In the genomic region with DNA sequence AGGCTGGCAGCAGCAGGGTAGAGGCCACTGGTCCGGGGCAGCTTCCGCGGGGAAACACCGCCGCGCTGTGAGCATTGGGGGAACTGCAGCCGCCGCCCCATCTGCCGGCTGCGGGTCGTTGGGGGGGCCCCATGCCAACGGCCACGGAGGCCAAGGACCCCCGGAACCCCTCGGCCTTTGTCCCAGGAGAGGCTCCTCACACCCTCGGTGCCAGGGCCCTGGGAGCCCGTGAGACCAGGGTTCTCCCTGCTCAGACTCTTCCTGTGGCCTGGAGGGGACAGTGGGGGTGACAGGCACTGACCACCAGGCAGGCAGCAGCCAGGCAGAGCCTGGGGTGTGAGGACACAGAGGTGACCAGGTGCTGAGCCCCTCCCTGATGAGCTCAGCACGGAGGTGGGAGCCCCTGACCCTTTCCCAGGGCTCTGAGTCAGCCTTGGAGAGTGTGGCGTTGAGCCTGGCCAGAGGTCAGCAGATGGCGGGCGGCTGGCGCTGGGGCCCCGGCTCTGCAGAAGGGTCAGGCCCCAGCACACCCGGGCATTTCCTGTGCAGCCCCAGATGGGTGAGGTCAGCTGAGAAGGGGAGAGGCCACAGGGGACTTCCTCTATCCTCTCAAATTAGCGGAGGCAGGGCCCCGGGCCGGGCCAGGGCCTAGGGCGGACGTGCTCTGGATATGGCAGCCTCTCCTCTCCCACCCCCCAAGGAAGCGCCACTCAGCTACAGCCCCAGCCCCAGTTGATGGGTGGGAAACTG, we compare ENCODE assay signal across 8 cellular contexts. TPM values are rescaled to one million over a fixed set of nuclear protein-coding genes. Genes with fewer than 3 reads are reported as not detected.
A peak's percentile ranks its signal among the peaks of the same experiment; 100 is the strongest.
DNase-seq lines count a peak whose midpoint lies in the region; ATAC-seq, FAIRE-seq and TF ChIP-seq lines count a peak whose summit lies in the region.

No MANE protein-coding gene starts in this region.

- no peak overlapping the region for H3K27ac Mint-ChIP-seq in activated CD4-positive, alpha-beta memory T cell treated with anti-CD3 and anti-CD28 coated beads, Interleukin-2, amount 10 ng/mL, durations not matched to agents 7 days and 5 days
- no peak overlapping the region for H3K27ac Mint-ChIP-seq in effector memory CD8-positive, alpha-beta T cell

- POLR2A ChIA-PET in activated CD4-positive, alpha-beta memory T cell treated with anti-CD3 and anti-CD28 coated beads, Interleukin-2, amount 10 ng/mL, durations not matched to agents 7 days and 5 days (lab: Charles Lee): interaction anchor here (1.5 kb wide), 1 partner anchor 161 kb away, joined by 3 read pairs; no protein-coding TSS in a partner anchor

- H3K4me1 ChIP-seq in mucosa of stomach (ENCODE audit: control insufficient read depth, insufficient read depth, low read length) (peaks cover 32% of the 10 kb centered on the region), small intestine (ENCODE audit: control insufficient read depth in 2 of 2, insufficient read depth in 1 of 2, low read depth in 1 of 2, low read length in 1 of 2) (no peaks in the 10 kb centered on the region)

- H3K27me3 ChIP-seq in MG63 (no peaks in the 10 kb centered on the region), mucosa of stomach (ENCODE audit: control insufficient read depth, insufficient read depth, low read length) (peaks cover 41% of the 10 kb centered on the region), small intestine (ENCODE audit: control insufficient read depth in 2 of 2, insufficient read depth in 2 of 2, low read length in 2 of 2) (peaks cover 4 to 10% of the 10 kb centered on the region in 2 donors)

- ATAC-seq in effector memory CD8-positive, alpha-beta T cell (replicated peaks): peak; percentile 98

- peaks cover 2% of the 10 kb centered on the region for H3K4me1 Mint-ChIP-seq in activated CD4-positive, alpha-beta memory T cell treated with anti-CD3 and anti-CD28 coated beads, Interleukin-2, amount 10 ng/mL, durations not matched to agents 7 days and 5 days
- peaks cover 0 to 1% of the 10 kb centered on the region in 2 donors for H3K4me1 Mint-ChIP-seq in effector memory CD8-positive, alpha-beta T cell (ENCODE audit: low read depth in 2 of 2)

- peak overlapping the region in 1 of 2 donors; percentile 73 for H3K27ac ChIP-seq in small intestine (ENCODE audit: low read depth in 1 of 2, low read length in 1 of 2)

- H3K4me3 ChIP-seq in MG63 (no peak overlapping the region; the same call in 1 of the 2 replicates), mucosa of stomach (ENCODE audit: low read length) (no peak overlapping the region), small intestine (ENCODE audit: low read depth in 1 of 2, low read length in 2 of 2) (no peak overlapping the region)

- H3K9ac ChIP-seq in mucosa of stomach (ENCODE audit: low read length): peak overlapping the region; percentile 15

- FAIRE-seq in small intestine (lab: Jason Lieb, UNC): no peak

- TF ChIP-seq CTCF in GM12872 (IDR thresholded peaks at IDR 0.05; ENCODE audit: insufficient read depth, low read depth, low read length): peak; percentile 91

- no peaks in the 10 kb centered on the region for H3K9me3 Mint-ChIP-seq in activated CD4-positive, alpha-beta memory T cell treated with anti-CD3 and anti-CD28 coated beads, Interleukin-2, amount 10 ng/mL, durations not matched to agents 7 days and 5 days
- H3K9me3 Mint-ChIP-seq in effector memory CD8-positive, alpha-beta T cell: no peaks in the 10 kb centered on the region

- 6 to 15% (median 11%) methylated on average over 22 to 30 of the region's 30 CpGs for WGBS in small intestine, 3 donors

- H3K9me3 ChIP-seq in MG63 (no peaks in the 10 kb centered on the region), mucosa of stomach (ENCODE audit: control insufficient read depth, low read length) (no peaks in the 10 kb centered on the region), small intestine (ENCODE audit: control insufficient read depth, low read depth) (no peaks in the 10 kb centered on the region)

- CTCF ChIA-PET in activated CD4-positive, alpha-beta memory T cell treated with anti-CD3 and anti-CD28 coated beads, Interleukin-2, amount 10 ng/mL, durations not matched to agents 7 days and 5 days (lab: Charles Lee): interaction anchor here (1.5 to 1.7 kb wide), 2 partner anchors 18 to 282 kb away, joined by 4 read pairs; a partner anchor contains a TSS

- H3K36me3 Mint-ChIP-seq in activated CD4-positive, alpha-beta memory T cell treated with anti-CD3 and anti-CD28 coated beads, Interleukin-2, amount 10 ng/mL, durations not matched to agents 7 days and 5 days (ENCODE audit: low read depth): no peaks in the 10 kb centered on the region
- H3K36me3 Mint-ChIP-seq in effector memory CD8-positive, alpha-beta T cell (ENCODE audit: insufficient read depth): peaks cover 7% of the 10 kb centered on the region

- peaks cover 31% of the 10 kb centered on the region for H3K27me3 Mint-ChIP-seq in activated CD4-positive, alpha-beta memory T cell treated with anti-CD3 and anti-CD28 coated beads, Interleukin-2, amount 10 ng/mL, durations not matched to agents 7 days and 5 days
- peaks cover 26 to 76% of the 10 kb centered on the region in 2 donors for H3K27me3 Mint-ChIP-seq in effector memory CD8-positive, alpha-beta T cell

- H3K4me3 Mint-ChIP-seq in activated CD4-positive, alpha-beta memory T cell treated with anti-CD3 and anti-CD28 coated beads, Interleukin-2, amount 10 ng/mL, durations not matched to agents 7 days and 5 days: no peak overlapping the region
- H3K4me3 Mint-ChIP-seq in effector memory CD8-positive, alpha-beta T cell: no peak overlapping the region

- H3K36me3 ChIP-seq in MG63: no peaks in the 10 kb centered on the region
- H3K36me3 ChIP-seq in mucosa of stomach (ENCODE audit: control insufficient read depth, insufficient read depth, low read length): no peaks in the 10 kb centered on the region
- H3K36me3 ChIP-seq in small intestine (ENCODE audit: control insufficient read depth in 2 of 2, insufficient read depth in 2 of 2, low read length in 2 of 2): no peaks in the 10 kb centered on the region

- DNase-seq in MG63: peak; percentile 68
- peak; percentile 79 for DNase-seq in activated CD4-positive, alpha-beta memory T cell treated with anti-CD3 and anti-CD28 coated beads, Interleukin-2, amount 10 ng/mL, durations not matched to agents 7 days and 5 days
- DNase-seq in effector memory CD8-positive, alpha-beta T cell: peak; percentile 64 to 71 (median 68)
- DNase-seq in stimulated activated CD8-positive, alpha-beta memory T cell treated with anti-CD3 and anti-CD28 coated beads, Interleukin-7, amount 100 ng/mL, for 24 hours (ENCODE audit: low read depth): peak; percentile 53
- no peak for DNase-seq in small intestine
- no peak for DNase-seq in OCI-M2 (lab: John Stamatoyannopoulos, UW; ENCODE audit: unreplicated experiment)

RNA-seq across cellular contexts. Expression of a gene that starts 17.9 kb away (rescaled TPM):
- 24.5 and 25.9 TPM in 2 replicates for total RNA-seq in MG63 (2014; rRNA removed; shearing (Covaris generic); ENCODE audit: low replicate concordance)
- under 1 TPM; 0.28 to 0.30 TPM for total RNA-seq in activated CD4-positive, alpha-beta memory T cell treated with anti-CD3 and anti-CD28 coated beads, Interleukin-2, amount 10 ng/mL, durations not matched to agents 7 days and 5 days
- 100 to 1,000 TPM in 1 of 3 donors, 10 to 100 TPM in 2; 15.4 to 114 (median 16.8) TPM for polyA plus RNA-seq in small intestine

RNA-seq across cellular contexts. Expression of a gene that starts 42.5 kb away (rescaled TPM):
- 58.8 and 116 TPM in 2 replicates for total RNA-seq in MG63 (2014; rRNA removed; shearing (Covaris generic); ENCODE audit: low replicate concordance)
- 10 to 100 TPM; 17.2 to 18.8 TPM for total RNA-seq in activated CD4-positive, alpha-beta memory T cell treated with anti-CD3 and anti-CD28 coated beads, Interleukin-2, amount 10 ng/mL, durations not matched to agents 7 days and 5 days
- polyA plus RNA-seq in small intestine: 100 to 1,000 TPM; 257 to 653 (median 468) TPM

Comparison
In these comparisons a context has a peak if more than half of its experiments do, and no peak if none do; other contexts are left out.
1. DNase-seq: peak in MG63 (single experiment), activated CD4-positive, alpha-beta memory T cell treated with anti-CD3 and anti-CD28 coated beads, Interleukin-2, amount 10 ng/mL, durations not matched to agents 7 days and 5 days (single experiment), effector memory CD8-positive, alpha-beta T cell (3 of 3) and stimulated activated CD8-positive, alpha-beta memory T cell treated with anti-CD3 and anti-CD28 coated beads, Interleukin-7, amount 100 ng/mL, for 24 hours (single experiment); none in small intestine (single experiment) and OCI-M2 (single experiment).
2. RNA of a gene that starts 17.9 kb away (total RNA-seq): 24.5 to 25.9 TPM in MG63; 0.28 to 0.30 TPM in activated CD4-positive, alpha-beta memory T cell treated with anti-CD3 and anti-CD28 coated beads, Interleukin-2, amount 10 ng/mL, durations not matched to agents 7 days and 5 days; every median in the first group is over 10 times any median in the second.